ENCODE assay signal across 8 cellular contexts in the genomic region with DNA sequence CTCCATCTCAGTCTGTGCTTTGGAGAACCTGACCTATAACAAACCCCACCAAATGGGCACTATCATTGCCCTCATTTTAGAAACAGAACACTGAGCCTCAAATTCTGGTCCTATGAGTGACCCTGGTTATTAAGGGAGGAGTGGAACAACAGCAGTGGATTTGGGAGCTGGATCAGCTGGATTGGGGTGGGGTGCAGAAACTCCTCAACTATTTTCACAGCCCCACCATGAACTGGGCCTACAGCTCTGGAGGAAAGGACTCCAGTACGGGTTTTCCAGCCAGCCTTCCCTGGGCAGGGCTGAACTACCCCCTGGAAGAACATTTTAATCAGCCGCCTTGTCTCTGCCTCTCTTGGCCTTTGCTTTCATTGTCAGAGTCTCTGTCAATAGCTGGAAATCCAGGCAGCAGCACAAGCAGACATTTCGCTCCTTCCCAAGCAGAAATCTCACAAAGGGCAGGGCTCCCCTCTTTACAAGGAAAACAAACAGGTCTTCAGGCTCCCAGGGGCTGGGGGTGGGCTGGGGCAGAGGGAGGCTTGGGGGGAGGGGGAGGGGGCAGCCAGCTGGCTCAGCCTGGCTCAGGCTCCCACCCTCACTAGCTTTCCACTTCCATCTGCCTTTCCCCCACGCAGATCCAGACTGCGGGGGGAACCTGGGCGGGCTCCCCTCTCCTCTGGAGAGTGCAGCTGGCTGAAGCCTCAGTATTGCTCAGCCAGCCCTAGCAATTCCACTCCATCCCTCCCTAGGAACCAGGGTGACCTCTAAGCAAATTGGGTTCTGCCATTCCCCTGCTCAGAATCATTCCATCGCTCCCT. TPM values are rescaled to one million over a fixed set of nuclear protein-coding genes. Genes with fewer than 3 reads are reported as not detected.
A peak's percentile ranks its signal among the peaks of the same experiment; 100 is the strongest.
DNase-seq lines count a peak whose midpoint lies in the region; ATAC-seq and TF ChIP-seq lines count a peak whose summit lies in the region.

No MANE protein-coding gene starts in this region.

- no peak for TF ChIP-seq POLR2A in stomach (IDR thresholded peaks at IDR 0.05)

- intact Hi-C loops in stomach (cut with DNase I; ENCODE audit: low total_unique reads) = no loop called here

- no peaks in the 10 kb centered on the region for H3K36me3 Mint-ChIP-seq in GM23338 (ENCODE audit: low read depth)

- no peaks in the 10 kb centered on the region for H3K9me2 ChIP-seq in GM23338 (ENCODE audit: insufficient read depth)

- peak overlapping the region; percentile 35 for H3K4me3 ChIP-seq in GM23338
- peak overlapping the region in 3 of 4 donors; percentile 11 to 19 (median 13) for H3K4me3 ChIP-seq in stomach

- TF ChIP-seq CTCF in GM23338 (conservative IDR thresholded peaks at IDR 0.05; ENCODE audit: low read depth in 2 of 2) (no peak), stomach (IDR thresholded peaks at IDR 0.05) (no peak)

- H3K4me3 Mint-ChIP-seq in GM23338 = peak overlapping the region; percentile 68

- H3K9me3 ChIP-seq in stomach = no peaks in the 10 kb centered on the region

- H3K27me3 Mint-ChIP-seq in GM23338 (ENCODE audit: insufficient read depth, low read depth, poor library complexity) = peaks cover 10% of the 10 kb centered on the region

- no peak for TF ChIP-seq EP300 in stomach (IDR thresholded peaks at IDR 0.05)

- H3K4me2 ChIP-seq in GM23338 = peak overlapping the region; percentile 79

- DNase-seq in GM23338 (ENCODE audit: low spot score) = peak; percentile 93
- DNase-seq in NCI-H226 = peak; percentile 81
- peak; percentile 77 for DNase-seq in brain pericyte (ENCODE audit: low read depth, low spot score)
- DNase-seq in inferior parietal cortex (ENCODE audit: extremely low spot score) = peak; percentile 82
- peak; percentile 53 for DNase-seq in stomach
- DNase-seq in effector CD4-positive, alpha-beta T cell = no peak
- DNase-seq in stimulated activated CD4-positive, alpha-beta T cell treated with anti-CD3 and anti-CD28 coated beads, Interleukin-2, amount 100 ng/mL, for 48 hours = no peak

- peak overlapping the region; percentile 83; the same call in 1 of the 2 replicates for H3K27ac Mint-ChIP-seq in GM23338

- peak overlapping the region; percentile 52; the same call in 1 of the 2 replicates for H2AFZ ChIP-seq in GM23338

- H3K9me3 Mint-ChIP-seq in GM23338 = no peaks in the 10 kb centered on the region

- no peaks in the 10 kb centered on the region for H4K20me1 ChIP-seq in GM23338 (replicated peaks; ENCODE audit: insufficient read depth)

- ATAC-seq in GM23338 = peak; percentile 97
- no peak for ATAC-seq in HG02623 (IDR thresholded peaks at IDR 0.05; ENCODE audit: unreplicated experiment)

- H3K4me1 Mint-ChIP-seq in GM23338 = peaks cover 21% of the 10 kb centered on the region

- no peaks in the 10 kb centered on the region for H3K36me3 ChIP-seq in GM23338 (ENCODE audit: insufficient read depth)
- H3K36me3 ChIP-seq in stomach = no peaks in the 10 kb centered on the region

- H3K27ac ChIP-seq in GM23338 (ENCODE audit: low read depth) (no peak overlapping the region), stomach (peak overlapping the region; percentile 17 to 86 (median 80))

- H3K79me2 ChIP-seq in GM23338 (replicated peaks; ENCODE audit: insufficient read depth) = no peaks in the 10 kb centered on the region

- H3K27me3 ChIP-seq in GM23338 (ENCODE audit: insufficient read depth) (no peaks in the 10 kb centered on the region), stomach (no peaks in the 10 kb centered on the region)

- H3K4me1 ChIP-seq in GM23338 (ENCODE audit: insufficient read depth) (peaks cover 12% of the 10 kb centered on the region), stomach (peaks cover 9 to 21% (median 12%) of the 10 kb centered on the region in 4 donors)

- WGBS in stomach, 5 donors = 5 to 20% (median 16%) methylated on average over 5 to 7 of the region's 7 CpGs

- 0 out of 2 replicates have a peak, but pooled peaks cover 3% of the 10 kb centered on the region for H3F3A ChIP-seq in GM23338 (replicated peaks; ENCODE audit: low read depth)

TF ChIP-seq in GM23338, 12 proteins besides CTCF, POLR2A, EP300 and RAD21:
- TF ChIP-seq NANOG (IDR thresholded peaks at IDR 0.05; ENCODE audit: borderline replicate concordance) (no peak), JUNB (IDR thresholded peaks at IDR 0.05; ENCODE audit: unreplicated experiment) (no peak), ZNF114 (CRISPR knock-in tag; IDR thresholded peaks at IDR 0.05) (peak; percentile 48; the same call in 1 of the 2 replicates)
- TF ChIP-seq, protein P1, sequence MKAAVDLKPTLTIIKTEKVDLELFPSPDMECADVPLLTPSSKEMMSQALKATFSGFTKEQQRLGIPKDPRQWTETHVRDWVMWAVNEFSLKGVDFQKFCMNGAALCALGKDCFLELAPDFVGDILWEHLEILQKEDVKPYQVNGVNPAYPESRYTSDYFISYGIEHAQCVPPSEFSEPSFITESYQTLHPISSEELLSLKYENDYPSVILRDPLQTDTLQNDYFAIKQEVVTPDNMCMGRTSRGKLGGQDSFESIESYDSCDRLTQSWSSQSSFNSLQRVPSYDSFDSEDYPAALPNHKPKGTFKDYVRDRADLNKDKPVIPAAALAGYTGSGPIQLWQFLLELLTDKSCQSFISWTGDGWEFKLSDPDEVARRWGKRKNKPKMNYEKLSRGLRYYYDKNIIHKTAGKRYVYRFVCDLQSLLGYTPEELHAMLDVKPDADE (IDR thresholded peaks at IDR 0.05) = no peak

RNA-seq across cellular contexts. Expression of gene TLE3, which starts 13.7 kb away (rescaled TPM):
- total RNA-seq in GM23338 (2014; rRNA removed; shearing (Covaris generic)) = 55.7 and 79.5 TPM in 2 replicates
- polyA plus RNA-seq in GM23338 (2016; fragmentation: Nextera tagmentation; extraction: Ambion mirVana) (9.2 and 10.4 TPM in 2 replicates), stomach (10 to 100 TPM; 13.3 to 21.5 (median 21.0) TPM)
- 100 to 1,000 TPM in 3 of 5 donors, 10 to 100 TPM in 2; 18.9 to 186 (median 103) TPM for total RNA-seq in stomach

Comparison
In these comparisons a context has a peak if more than half of its experiments do, and no peak if none do; other contexts are left out.
1. DNase-seq: peak in GM23338 (single experiment), NCI-H226 (single experiment), brain pericyte (single experiment), inferior parietal cortex (single experiment) and stomach (single experiment); none in effector CD4-positive, alpha-beta T cell (single experiment) and stimulated activated CD4-positive, alpha-beta T cell treated with anti-CD3 and anti-CD28 coated beads, Interleukin-2, amount 100 ng/mL, for 48 hours (0 of 2).